In the genomic region with DNA sequence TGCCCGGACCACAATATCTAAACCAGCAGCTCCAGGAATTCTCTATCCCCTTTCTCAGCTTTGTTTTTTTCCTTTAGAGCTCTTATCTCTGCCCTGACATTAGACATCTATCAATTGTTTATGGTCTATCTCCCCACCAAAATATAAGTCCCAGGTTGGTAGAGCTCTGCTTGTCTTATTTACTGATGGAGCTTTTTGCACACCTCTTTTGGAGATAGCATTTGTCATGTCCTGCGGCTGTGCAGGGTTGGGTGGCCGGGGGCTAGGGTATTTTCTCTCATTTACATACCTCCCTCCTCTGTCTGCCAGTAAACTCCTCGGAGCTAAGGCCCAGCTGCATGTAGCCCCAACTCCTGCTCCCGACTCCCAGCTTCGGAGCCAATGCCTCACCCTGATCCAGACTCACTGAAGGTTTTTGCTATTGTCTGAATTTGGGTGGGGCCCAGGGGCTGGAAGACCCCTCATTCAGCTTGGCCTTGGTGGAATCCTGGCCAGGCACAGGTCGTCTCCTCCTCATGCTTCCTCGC, we compare ENCODE assay signal across 22 cellular contexts. TPM values are rescaled to one million over a fixed set of nuclear protein-coding genes. Genes with fewer than 3 reads are reported as not detected.
A peak's percentile ranks its signal among the peaks of the same experiment; 100 is the strongest.
DNase-seq lines count a peak whose midpoint lies in the region; ATAC-seq, FAIRE-seq and TF ChIP-seq lines count a peak whose summit lies in the region.
"Had no signal": no experiment of that assay in that cellular context is flagged by ENCODE, and none has a peak within 500 bp of the region (broad histone marks: within the 10 kb centered on the region; RNA-seq: fewer than 3 reads in every experiment).

No MANE protein-coding gene starts in this region.

- H3K36me3 ChIP-seq in astrocyte (ENCODE audit: insufficient read depth, low read length), result no peaks in the 10 kb centered on the region
- H3K36me3 ChIP-seq in neural cell (ENCODE audit: insufficient read depth, low read length), result no peaks in the 10 kb centered on the region
- H3K36me3 ChIP-seq in PC-9 (ENCODE audit: low read depth), result no peaks in the 10 kb centered on the region

- no TSS peak for BruUV-seq in PC-9 (replicated peaks; lab: Mats Ljungman, UMichigan)

- CTCF ChIA-PET in PC-9 (lab: Charles Lee), result no interaction called here

- no peak for ATAC-seq in stimulated activated effector memory CD8-positive, alpha-beta T cell treated with anti-CD3 and anti-CD28 coated beads, Interleukin-12 subunit alpha, Interleukin-12 subunit beta, amount 100 ng/mL, for 72 hours
- ATAC-seq: A549; CD8-positive, alpha-beta T cell had no signal

- TF ChIP-seq RAD21 in neural cell (conservative IDR thresholded peaks at IDR 0.05), result no peak

- H3K9me3 Mint-ChIP-seq in astrocyte (ENCODE audit: unreplicated experiment) (no peaks in the 10 kb centered on the region), glutamatergic neuron (ENCODE audit: unreplicated experiment) (peaks cover 3% of the 10 kb centered on the region)
- H3K9me3 Mint-ChIP-seq in stimulated activated effector memory CD8-positive, alpha-beta T cell treated with anti-CD3 and anti-CD28 coated beads, Interleukin-12 subunit alpha, Interleukin-12 subunit beta, amount 100 ng/mL, for 72 hours, result no peaks in the 10 kb centered on the region
- H3K9me3 Mint-ChIP-seq: CD8-positive, alpha-beta T cell had no signal

- no peaks in the 10 kb centered on the region for H3K9me2 ChIP-seq in neural cell (ENCODE audit: insufficient read depth, low read length)
- H3K9me2 ChIP-seq in PC-9 (ENCODE audit: insufficient read depth), result no peaks in the 10 kb centered on the region

- H3K36me3 Mint-ChIP-seq in astrocyte (ENCODE audit: low read depth, unreplicated experiment) (no peaks in the 10 kb centered on the region), glutamatergic neuron (ENCODE audit: unreplicated experiment) (no peaks in the 10 kb centered on the region)
- H3K36me3 Mint-ChIP-seq in stimulated activated effector memory CD8-positive, alpha-beta T cell treated with anti-CD3 and anti-CD28 coated beads, Interleukin-12 subunit alpha, Interleukin-12 subunit beta, amount 100 ng/mL, for 72 hours, result no peaks in the 10 kb centered on the region
- H3K36me3 Mint-ChIP-seq: CD8-positive, alpha-beta T cell had no signal

- H3K27ac ChIP-seq in astrocyte (ENCODE audit: low read depth, low read length) (no peak overlapping the region), neural cell (ENCODE audit: low read length) (peak overlapping the region; percentile 84), PC-9 (no peak overlapping the region), substantia nigra (ENCODE audit: low read depth, low read length, poor library complexity, severe bottlenecking) (no peak overlapping the region)
- H3K27ac ChIP-seq: A549, KMS-11 had no signal

- no peak for TF ChIP-seq EP300 in neural cell (conservative IDR thresholded peaks at IDR 0.05; ENCODE audit: poor library complexity, severe bottlenecking)

- H3K4me1 ChIP-seq in astrocyte (ENCODE audit: insufficient read depth, low read length), result peaks cover 5% of the 10 kb centered on the region
- peaks cover 11% of the 10 kb centered on the region for H3K4me1 ChIP-seq in PC-9 (replicated peaks; ENCODE audit: insufficient read depth)
- H3K4me1 ChIP-seq: A549 had no signal

- H2AFZ ChIP-seq in astrocyte (ENCODE audit: low read depth, low read length) (no peak overlapping the region), neural cell (ENCODE audit: low read depth, low read length) (no peak overlapping the region), PC-9 (no peak overlapping the region)

- no peaks in the 10 kb centered on the region for H4K20me1 ChIP-seq in astrocyte (ENCODE audit: insufficient read depth, low read length)
- H4K20me1 ChIP-seq in neural cell (ENCODE audit: insufficient read depth), result no peaks in the 10 kb centered on the region
- H4K20me1 ChIP-seq in PC-9 (ENCODE audit: insufficient read depth), result no peaks in the 10 kb centered on the region

- FAIRE-seq in astrocyte (lab: Jason Lieb, UNC), result no peak
- FAIRE-seq: A549, GM12892, GM19239 had no signal

- POLR2A ChIA-PET in PC-9 (lab: Charles Lee; ENCODE audit: unreplicated experiment), result no interaction called here

- intact Hi-C loops in PC-9 (cut with micrococcal nuclease; ENCODE audit: unreplicated experiment), result no loop called here

- H3K27me3 Mint-ChIP-seq in astrocyte (ENCODE audit: low read depth, unreplicated experiment), result peaks cover 21% of the 10 kb centered on the region
- peaks cover 3% of the 10 kb centered on the region for H3K27me3 Mint-ChIP-seq in glutamatergic neuron (ENCODE audit: unreplicated experiment)

- no peaks in the 10 kb centered on the region for H3F3A ChIP-seq in neural cell (ENCODE audit: insufficient read depth, low read length, poor library complexity, severe bottlenecking)
- H3F3A ChIP-seq in PC-9 (ENCODE audit: insufficient read depth, low read depth), result no peaks in the 10 kb centered on the region

- H3K4me3 ChIP-seq in astrocyte (ENCODE audit: insufficient read depth, low read depth, low read length) (no peak overlapping the region), neural cell (ENCODE audit: low read length) (peak overlapping the region; percentile 51), PC-9 (no peak overlapping the region)
- H3K4me3 ChIP-seq: A549 had no signal

- no peaks in the 10 kb centered on the region for H3K9me3 ChIP-seq in astrocyte (ENCODE audit: insufficient read depth, low read depth, low read length)
- H3K9me3 ChIP-seq in neural cell (ENCODE audit: low read length), result no peaks in the 10 kb centered on the region
- H3K9me3 ChIP-seq in PC-9 (ENCODE audit: insufficient read depth, low read depth), result no peaks in the 10 kb centered on the region
- H3K9me3 ChIP-seq: A549 had no signal

- H3K9ac ChIP-seq in astrocyte (ENCODE audit: low read length) (no peak overlapping the region), neural cell (ENCODE audit: low read length) (peak overlapping the region; percentile 60)
- H3K9ac ChIP-seq: KMS-11 had no signal

- no peak overlapping the region for H3K27ac Mint-ChIP-seq in astrocyte (ENCODE audit: unreplicated experiment)
- H3K27ac Mint-ChIP-seq in glutamatergic neuron (ENCODE audit: unreplicated experiment), result no peak overlapping the region
- peak overlapping the region; percentile 10 for H3K27ac Mint-ChIP-seq in stimulated activated effector memory CD8-positive, alpha-beta T cell treated with anti-CD3 and anti-CD28 coated beads, Interleukin-12 subunit alpha, Interleukin-12 subunit beta, amount 100 ng/mL, for 72 hours
- H3K27ac Mint-ChIP-seq: CD8-positive, alpha-beta T cell had no signal

- TF ChIP-seq CTCF in astrocyte (IDR thresholded peaks at IDR 0.05; ENCODE audit: insufficient read depth, low read depth, low read length) (no peak), glutamatergic neuron (IDR thresholded peaks at IDR 0.05; ENCODE audit: partially characterized antibody, unreplicated experiment) (no peak), neural cell (IDR thresholded peaks at IDR 0.05; ENCODE audit: poor library complexity, severe bottlenecking) (no peak), PC-9 (conservative IDR thresholded peaks at IDR 0.05) (no peak)

- DNase-seq in astrocyte (ENCODE audit: low read depth) (no peak), glutamatergic neuron (no peak), PC-9 (no peak), CD1c-positive myeloid dendritic cell (ENCODE audit: extremely low spot score) (no peak), substantia nigra (lab: John Stamatoyannopoulos, UW) (no peak)
- no peak for DNase-seq in stimulated activated effector memory CD8-positive, alpha-beta T cell treated with anti-CD3 and anti-CD28 coated beads, Interleukin-12 subunit alpha, Interleukin-12 subunit beta, amount 100 ng/mL, for 72 hours (ENCODE audit: low spot score in 2 of 2)
- DNase-seq: C1 segment of cervical spinal cord; CD8-positive, alpha-beta T cell; DMS 273 treated with DMSO at 0.1 percent for 48 hours; DND-41; HCEC 1CT; IMR-90; MM.1S; NCI-H2029 treated with DMSO at 0.1 percent for 48 hours; NCI-H526 treated with DMSO at 0.1 percent for 48 hours; RPMI8226; SHP77 had no signal

- H3K27me3 ChIP-seq in astrocyte (ENCODE audit: insufficient read depth, low read length) (peaks cover 21% of the 10 kb centered on the region), neural cell (ENCODE audit: insufficient read depth, low read depth, low read length) (no peaks in the 10 kb centered on the region), PC-9 (ENCODE audit: insufficient read depth, low read depth) (no peaks in the 10 kb centered on the region)

- H3K79me2 ChIP-seq in astrocyte (ENCODE audit: insufficient read depth, low read length), result no peaks in the 10 kb centered on the region
- H3K79me2 ChIP-seq in neural cell (replicated peaks; ENCODE audit: insufficient read depth, low read length), result no peaks in the 10 kb centered on the region
- H3K79me2 ChIP-seq in PC-9 (ENCODE audit: low read depth), result no peaks in the 10 kb centered on the region

- peak overlapping the region; percentile 50 for H3K4me3 Mint-ChIP-seq in astrocyte (ENCODE audit: unreplicated experiment)
- H3K4me3 Mint-ChIP-seq in glutamatergic neuron (ENCODE audit: unreplicated experiment), result peak overlapping the region; percentile 68
- no peak overlapping the region for H3K4me3 Mint-ChIP-seq in stimulated activated effector memory CD8-positive, alpha-beta T cell treated with anti-CD3 and anti-CD28 coated beads, Interleukin-12 subunit alpha, Interleukin-12 subunit beta, amount 100 ng/mL, for 72 hours
- H3K4me3 Mint-ChIP-seq: CD8-positive, alpha-beta T cell had no signal

- no peak overlapping the region for H3K4me2 ChIP-seq in astrocyte (ENCODE audit: low read length)
- no peak overlapping the region for H3K4me2 ChIP-seq in neural cell (ENCODE audit: low read length)
- no peak overlapping the region for H3K4me2 ChIP-seq in PC-9
- H3K4me2 ChIP-seq: A549, KMS-11 had no signal

- H3K4me1 Mint-ChIP-seq in astrocyte (ENCODE audit: low read depth, unreplicated experiment), result peaks cover 15% of the 10 kb centered on the region
- peaks cover 19% of the 10 kb centered on the region for H3K4me1 Mint-ChIP-seq in glutamatergic neuron (ENCODE audit: low read depth, unreplicated experiment)
- no peaks in the 10 kb centered on the region for H3K4me1 Mint-ChIP-seq in stimulated activated effector memory CD8-positive, alpha-beta T cell treated with anti-CD3 and anti-CD28 coated beads, Interleukin-12 subunit alpha, Interleukin-12 subunit beta, amount 100 ng/mL, for 72 hours

TF ChIP-seq in neural cell, 6 proteins besides CTCF, POLR2A, EP300 and RAD21 (continues in another document):
- no peak for TF ChIP-seq POLR2AphosphoS5 (IDR thresholded peaks at IDR 0.05)
- no peak for TF ChIP-seq TAF1 (IDR thresholded peaks at IDR 0.05; ENCODE audit: low read depth)
- TF ChIP-seq MXI1 (conservative IDR thresholded peaks at IDR 0.05; ENCODE audit: poor library complexity, severe bottlenecking), result no peak
- TF ChIP-seq EZH2 (IDR thresholded peaks at IDR 0.05; ENCODE audit: borderline replicate concordance, insufficient read depth, low read length, poor library complexity, severe bottlenecking), result no peak
- no peak for TF ChIP-seq SMC3 (conservative IDR thresholded peaks at IDR 0.05; ENCODE audit: poor library complexity)

RNA-seq across cellular contexts. Expression of a gene that starts 11.1 kb away (rescaled TPM):
- total RNA-seq in astrocyte (6.2 and 7.8 TPM in 2 replicates), glutamatergic neuron (ENCODE audit: unreplicated experiment) (58.7 TPM), PC-9 (2021) (8.4 and 9.4 TPM in 2 replicates)
- 29.5 and 32.2 TPM in 2 replicates for polyA plus RNA-seq in neural cell
- 24.8 and 28.6 TPM in 2 replicates for polyA minus RNA-seq in neural cell
